In genomic region chr1:78054559-78054958, GRCh38 we compare ENCODE assay signal across 21 cellular contexts. TPM values are rescaled to one million over a fixed set of nuclear protein-coding genes. Genes with fewer than 3 reads are reported as not detected.
DNase-seq lines count a peak whose midpoint lies in the region; ATAC-seq, FAIRE-seq and TF ChIP-seq lines count a peak whose summit lies in the region.
"Had no signal": no experiment of that assay in that cellular context is flagged by ENCODE, and none has a peak within 500 bp of the region (broad histone marks: within the 10 kb centered on the region; RNA-seq: fewer than 3 reads in every experiment).

No MANE protein-coding gene starts in this region.

- no peaks in the 10 kb centered on the region for H3K9me1 ChIP-seq in IMR-90 (ENCODE audit: insufficient read depth, low read length)

- H4K5ac ChIP-seq in IMR-90 (ENCODE audit: low read depth, low read length) = no peak overlapping the region

- H3K9ac ChIP-seq in IMR-90 (ENCODE audit: low read depth, low read length) (no peak overlapping the region), GM12878 (ENCODE audit: control insufficient read depth, insufficient read depth, low read length) (no peak overlapping the region)

- RAD21 ChIA-PET in GM12878 (lab: Charles Lee; ENCODE audit: unreplicated experiment) = no interaction called here

- H3K9me3 ChIP-seq in IMR-90 (ENCODE audit: control insufficient read depth, insufficient read depth, low read length) (no peaks in the 10 kb centered on the region), GM12878 (replicated peaks; ENCODE audit: control insufficient read depth, insufficient read depth, low read length) (no peaks in the 10 kb centered on the region; the same call in 2 of the 3 replicates)
- H3K9me3 ChIP-seq: colonic mucosa, pancreas, right lobe of liver had no signal

- no peaks in the 10 kb centered on the region for H3K79me2 ChIP-seq in GM12878 (ENCODE audit: control insufficient read depth, insufficient read depth, low read length)

- H2BK20ac ChIP-seq in IMR-90 (ENCODE audit: low read depth, low read length) = no peak overlapping the region

- H3K27ac ChIP-seq in IMR-90 (ENCODE audit: insufficient read depth, low read length) = no peak overlapping the region
- H3K27ac ChIP-seq in GM12878 (ENCODE audit: control insufficient read depth, insufficient read depth) = no peak overlapping the region
- H3K27ac ChIP-seq: colonic mucosa, pancreas, right lobe of liver had no signal

- no peak overlapping the region for H4K91ac ChIP-seq in IMR-90 (ENCODE audit: insufficient read depth, low read depth, low read length)

- H4K20me1 ChIP-seq in IMR-90 (ENCODE audit: insufficient read depth, low read length) (no peaks in the 10 kb centered on the region), GM12878 (ENCODE audit: control insufficient read depth, insufficient read depth) (no peaks in the 10 kb centered on the region)

- H3K56ac ChIP-seq in IMR-90 (ENCODE audit: extremely low read depth, insufficient read depth, low read length) = no peak overlapping the region

- in situ Hi-C loops in IMR-90 (cut with MboI; ENCODE audit: low sequenced_read_pairs) (no loop called here), GM12878 (cut with MboI) (no loop called here)

- no peak overlapping the region for H4K8ac ChIP-seq in IMR-90 (ENCODE audit: low read depth in 2 of 2, low read length in 2 of 2)

- H3K79me1 ChIP-seq in IMR-90 (ENCODE audit: low read depth in 1 of 2, low read length in 2 of 2) = no peaks in the 10 kb centered on the region

- H3K27me3 ChIP-seq in IMR-90 (ENCODE audit: control insufficient read depth, insufficient read depth, low read length) (no peaks in the 10 kb centered on the region), GM12878 (replicated peaks in 1 of 2; ENCODE audit: control insufficient read depth in 2 of 2, insufficient read depth in 2 of 2, low read length in 1 of 2) (no peaks in the 10 kb centered on the region; a peak in 1 of 4 replicates)
- H3K27me3 ChIP-seq: colonic mucosa, pancreas, right lobe of liver had no signal

- no peak overlapping the region for H2AK9ac ChIP-seq in IMR-90 (replicated peaks; ENCODE audit: low read depth, low read length, poor library complexity)

- intact Hi-C loops in IMR-90 (cut with micrococcal nuclease) = no loop called here
- intact Hi-C loops in GM12878 (cut with micrococcal nuclease; ENCODE audit: unreplicated experiment) = no loop called here

- dilution Hi-C loops in IMR-90 (cut with HindIII; ENCODE audit: low sequenced_read_pairs, unreplicated experiment) = no loop called here

- TF ChIP-seq CTCF in IMR-90 (conservative IDR thresholded peaks at IDR 0.05; ENCODE audit: low read depth, low read length) = no peak
- no peak for TF ChIP-seq CTCF in GM12878 (IDR thresholded peaks at IDR 0.05 in 2 of 3, conservative IDR thresholded peaks at IDR 0.05 in 1 of 3; ENCODE audit: control insufficient read depth in 2 of 3, extremely low read depth in 1 of 3, insufficient read depth in 1 of 3, low read depth in 3 of 3, low read length in 3 of 3)

- SMC1A ChIA-PET in GM12878 (lab: Charles Lee; ENCODE audit: uncharacterized antibody, unreplicated experiment) = interaction anchor here (1.3 kb wide), 1 partner anchor 17 kb away, joined by 3 read pairs; no protein-coding TSS in a partner anchor

- TF ChIP-seq POLR2A in IMR-90 (IDR thresholded peaks at IDR 0.05; ENCODE audit: low read depth, low read length) = no peak
- TF ChIP-seq POLR2A in GM12878 (IDR thresholded peaks at IDR 0.05; ENCODE audit: low read depth, low read length) = no peak

- H3K4me2 ChIP-seq in IMR-90 (ENCODE audit: low read depth, low read length) (no peak overlapping the region), GM12878 (ENCODE audit: control insufficient read depth, insufficient read depth) (no peak overlapping the region)

- FAIRE-seq in GM12878 (lab: Jason Lieb, UNC) = no peak
- FAIRE-seq: pancreas had no signal

- POLR2A ChIA-PET in IMR-90 (lab: Charles Lee; ENCODE audit: unreplicated experiment) (no interaction called here), GM12878 (lab: Charles Lee) (interaction anchor here (0.8 kb wide), 1 partner anchor 12 kb away, joined by 3 read pairs; no protein-coding TSS in a partner anchor)

- no peak for TF ChIP-seq EP300 in GM12878 (IDR thresholded peaks at IDR 0.05; ENCODE audit: borderline replicate concordance in 1 of 2, control insufficient read depth in 1 of 2, low read depth in 2 of 2, low read length in 2 of 2)

- H2BK15ac ChIP-seq in IMR-90 (ENCODE audit: low read depth, low read length) = no peak overlapping the region

- no peak overlapping the region for H2BK5ac ChIP-seq in IMR-90 (ENCODE audit: low read depth, low read length, poor library complexity, severe bottlenecking)

- peak; percentile 25 for DNase-seq in EL
- DNase-seq in IMR-90 = peak; percentile 58
- DNase-seq in GM12878 (ENCODE audit: low read depth, low spot score) = no peak
- peak; percentile 52 for DNase-seq in myocyte (ENCODE audit: low read depth)
- DNase-seq in NCI-H446 treated with DMSO at 0.1 percent for 48 hours (lab: John Stamatoyannopoulos, UW) = no peak
- DNase-seq in stimulated activated CD4-positive, alpha-beta T cell treated with anti-CD3 and anti-CD28 coated beads, Interleukin-15, amount 100 ng/mL, for 24 hours = no peak
- DNase-seq: activated CD4-positive, CD25-positive, alpha-beta regulatory T cell; activated T-cell treated with anti-CD3 and anti-CD28 coated beads, Interleukin-2, amount 50 U/mL, for 24 hours; CD4-positive, CD25-positive, alpha-beta regulatory T cell; colonic mucosa; GDM1; HFFc6; left cardiac atrium; mesenchymal stem cell; naive thymus-derived CD4-positive, alpha-beta T cell; NCI-H1417 treated with DMSO at 0.1 percent for 48 hours; NCI-H2107; pancreas; right lobe of liver; substantia nigra had no signal

- H3K4ac ChIP-seq in IMR-90 (ENCODE audit: low read depth, low read length) = no peak overlapping the region

- H3K36me3 ChIP-seq in IMR-90 (ENCODE audit: control insufficient read depth, insufficient read depth, low read length) (no peaks in the 10 kb centered on the region), GM12878 (ENCODE audit: control insufficient read depth in 2 of 2, insufficient read depth in 2 of 2, low read length in 1 of 2) (no peaks in the 10 kb centered on the region)
- H3K36me3 ChIP-seq: colonic mucosa, pancreas, right lobe of liver had no signal

- no peak overlapping the region for H3K18ac ChIP-seq in IMR-90 (ENCODE audit: low read depth, low read length)

- H3K4me1 ChIP-seq in IMR-90 (ENCODE audit: control insufficient read depth, insufficient read depth, low read length) (no peaks in the 10 kb centered on the region), GM12878 (ENCODE audit: control insufficient read depth, insufficient read depth, low read length) (no peaks in the 10 kb centered on the region)
- H3K4me1 ChIP-seq: colonic mucosa had no signal

- CTCF ChIA-PET in IMR-90 (lab: Yijun Ruan, JAX) (no interaction called here), GM12878 (lab: Yijun Ruan, JAX) (interaction anchor here (1.0 kb wide), 1 partner anchor 60 kb away, joined by 6 read pairs; no protein-coding TSS in a partner anchor)

- H2AFZ ChIP-seq in IMR-90 (replicated peaks; ENCODE audit: low read length, poor library complexity) = no peak overlapping the region
- H2AFZ ChIP-seq in GM12878 (ENCODE audit: control insufficient read depth, low read depth, low read length) = peak overlapping the region; percentile 39

- BruUV-seq in IMR-90 (replicated peaks; lab: Mats Ljungman, UMichigan) = no TSS peak
- no TSS peak for BruUV-seq in GM12878 (replicated peaks; lab: Mats Ljungman, UMichigan)

- H2BK120ac ChIP-seq in IMR-90 (ENCODE audit: low read depth, low read length) = no peak overlapping the region

- H3K23ac ChIP-seq in IMR-90 (ENCODE audit: low read depth, low read length) = no peak overlapping the region

- no peak overlapping the region for H3K4me3 ChIP-seq in IMR-90 (ENCODE audit: insufficient read depth, low read depth, low read length)
- H3K4me3 ChIP-seq in GM12878 = no peak overlapping the region
- H3K4me3 ChIP-seq: colonic mucosa, pancreas, right lobe of liver had no signal

- TF ChIP-seq RAD21 in IMR-90 (IDR thresholded peaks at IDR 0.05; ENCODE audit: low read length) (no peak), GM12878 (IDR thresholded peaks at IDR 0.05; ENCODE audit: insufficient read depth, low read depth, low read length) (no peak)

- no peak overlapping the region for H3K14ac ChIP-seq in IMR-90 (replicated peaks; ENCODE audit: low read depth, low read length)

- H2AK5ac ChIP-seq in IMR-90 (ENCODE audit: low read depth, low read length) = no peak overlapping the region

- ATAC-seq in IMR-90 (ENCODE audit: low read depth) (peak; percentile 69), GM12878 (no peak), HG03159 (IDR thresholded peaks at IDR 0.05; ENCODE audit: unreplicated experiment) (no peak)
- ATAC-seq: left cardiac atrium; naive thymus-derived CD4-positive, alpha-beta T cell had no signal

RNA-seq across cellular contexts. Expression of gene GIPC2, which starts 8.8 kb away (rescaled TPM):
- total RNA-seq in IMR-90 (2012; rRNA removed) (0.18 and 0.28 TPM in 2 replicates), GM12878 (2014; rRNA removed) (0.05 TPM in 1 of 2 replicates, not detected in the other), GM12878 (2014; rRNA removed; fragmentation: Illumina TruSeq; extraction: Trizol) (0.09 TPM in 2 replicates), GM12878 (2021) (0.08 and 0.11 TPM in 2 replicates), myocyte (2.2 and 2.3 TPM in 2 replicates)
- polyA plus RNA-seq in IMR-90 (2012; rRNA removed) (0.06 and 0.07 TPM in 2 replicates), GM12878 (2011; rRNA removed) (0.04 and 0.33 TPM in 2 replicates), GM12878 (2014; fragmentation: Illumina TruSeq; extraction: Trizol) (0.03 TPM in 1 of 2 replicates, not detected in the other), GM12878 (2014; fragmentation: Nextera tagmentation; extraction: Ambion mirVana) (under 1 TPM; 0.04 to 0.10 TPM), GM12878 (2014; rRNA removed) (0.04 and 0.08 TPM in 2 replicates), GM12878 (2016; fragmentation: Nextera tagmentation; extraction: Ambion mirVana) (under 1 TPM in 1 of 2 experiments, not detected in 1; 0.23 TPM)
- polyA plus RNA-seq in IMR-90 (2012; cell fraction: cytosol; rRNA removed) = 0.01 and 0.04 TPM in 2 replicates
- not detected in 2 replicates for polyA plus RNA-seq in IMR-90 (2012; cell fraction: nucleus; rRNA removed; ENCODE audit: low replicate concordance)
- total RNA-seq in GM12878 (2013; cell fraction: nucleolus; rRNA removed) = 0.12 TPM in 1 of 2 replicates, not detected in the other
- not detected for polyA plus RNA-seq in GM12878 (2011; ENCODE audit: low read depth)
- not detected in 2 replicates for polyA plus RNA-seq in GM12878 (2011; cell fraction: cytosol; rRNA removed)
- polyA plus RNA-seq in GM12878 (2011; cell fraction: nucleus; rRNA removed) = 0.03 TPM in 1 of 2 replicates, not detected in the other
- polyA plus RNA-seq in GM12878 (2012) = not detected in 2 replicates
- polyA minus RNA-seq in GM12878 (2011; rRNA and poly(A)+ RNA removed) = not detected in 2 replicates
- polyA minus RNA-seq in GM12878 (2011; cell fraction: cytosol; rRNA and poly(A)+ RNA removed) = not detected in 2 replicates
- polyA minus RNA-seq in GM12878 (2011; cell fraction: nucleus; rRNA and poly(A)+ RNA removed) = not detected in 2 replicates
- 0.39 TPM for polyA plus RNA-seq in myocyte (2012)
- total RNA-seq: CD4-positive, CD25-positive, alpha-beta regulatory T cell had no signal

RNA-seq across cellular contexts. Expression of gene DNAJB4, which starts 49.8 kb away (rescaled TPM):
- 30.6 and 76.1 TPM in 2 replicates for total RNA-seq in IMR-90 (2012; rRNA removed)
- polyA plus RNA-seq in IMR-90 (2012; rRNA removed) = 24.1 and 31.0 TPM in 2 replicates
- polyA plus RNA-seq in IMR-90 (2012; cell fraction: cytosol; rRNA removed) = 4.0 and 4.1 TPM in 2 replicates
- polyA plus RNA-seq in IMR-90 (2012; cell fraction: nucleus; rRNA removed; ENCODE audit: low replicate concordance) = 3.2 and 15.4 TPM in 2 replicates
- 19.7 and 20.8 TPM in 2 replicates for total RNA-seq in GM12878 (2013; cell fraction: nucleolus; rRNA removed)
- 5.3 and 6.9 TPM in 2 replicates for total RNA-seq in GM12878 (2014; rRNA removed)
- 6.2 and 6.5 TPM in 2 replicates for total RNA-seq in GM12878 (2014; rRNA removed; fragmentation: Illumina TruSeq; extraction: Trizol)
- 7.3 and 7.6 TPM in 2 replicates for total RNA-seq in GM12878 (2021)
- 1.5 TPM for polyA plus RNA-seq in GM12878 (2011; ENCODE audit: low read depth)
- polyA plus RNA-seq in GM12878 (2011; rRNA removed) = 6.6 and 13.6 TPM in 2 replicates
- polyA plus RNA-seq in GM12878 (2011; cell fraction: cytosol; rRNA removed) = 2.0 TPM in 2 replicates
- polyA plus RNA-seq in GM12878 (2011; cell fraction: nucleus; rRNA removed) = 6.0 and 6.3 TPM in 2 replicates
- 4.4 and 7.0 TPM in 2 replicates for polyA plus RNA-seq in GM12878 (2012)
- 6.5 and 8.8 TPM in 2 replicates for polyA plus RNA-seq in GM12878 (2014; fragmentation: Illumina TruSeq; extraction: Trizol)
- polyA plus RNA-seq in GM12878 (2014; fragmentation: Nextera tagmentation; extraction: Ambion mirVana) = 1 to 10 TPM; 3.8 to 5.1 TPM
- 5.9 and 8.1 TPM in 2 replicates for polyA plus RNA-seq in GM12878 (2014; rRNA removed)
- polyA plus RNA-seq in GM12878 (2016; fragmentation: Nextera tagmentation; extraction: Ambion mirVana) = 10 to 100 TPM; 10.1 to 10.5 TPM
- 5.0 and 7.6 TPM in 2 replicates for polyA minus RNA-seq in GM12878 (2011; rRNA and poly(A)+ RNA removed)
- polyA minus RNA-seq in GM12878 (2011; cell fraction: cytosol; rRNA and poly(A)+ RNA removed) = 1.9 and 2.7 TPM in 2 replicates
- polyA minus RNA-seq in GM12878 (2011; cell fraction: nucleus; rRNA and poly(A)+ RNA removed) = 6.5 and 15.7 TPM in 2 replicates
- 223 and 226 TPM in 2 replicates for total RNA-seq in myocyte
- polyA plus RNA-seq in myocyte (2012) = 87.1 TPM

Comparison
In these comparisons a context has a peak if more than half of its experiments do, and no peak if none do; other contexts are left out.
1. DNase-seq: peak in EL (single experiment), IMR-90 (single experiment) and myocyte (single experiment); none in GM12878 (single experiment), NCI-H446 treated with DMSO at 0.1 percent for 48 hours (single experiment) and stimulated activated CD4-positive, alpha-beta T cell treated with anti-CD3 and anti-CD28 coated beads, Interleukin-15, amount 100 ng/mL, for 24 hours (single experiment).